Comparison of ENCODE assay signal across 16 cellular contexts in the genomic region with DNA sequence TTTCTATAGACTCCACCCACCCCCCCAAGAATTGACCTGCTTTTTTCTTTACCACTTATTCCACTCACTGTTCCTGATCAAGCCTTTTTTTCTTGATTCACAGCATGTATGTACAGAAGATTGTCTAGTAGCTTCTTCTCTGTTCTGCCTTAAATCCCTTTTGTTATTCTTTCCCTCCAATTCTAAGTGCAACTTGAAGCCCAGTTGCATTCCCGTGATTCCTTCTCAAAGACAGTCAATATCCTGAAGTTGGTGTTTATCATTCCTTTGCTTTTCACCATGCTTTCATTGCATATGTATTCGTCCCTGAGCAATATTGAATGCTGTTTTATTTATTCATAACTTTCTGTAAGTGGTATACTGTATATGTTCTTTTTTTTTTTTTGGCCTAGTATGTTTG. TPM values are rescaled to one million over a fixed set of nuclear protein-coding genes. Genes with fewer than 3 reads are reported as not detected.
A peak's percentile ranks its signal among the peaks of the same experiment; 100 is the strongest.
DNase-seq lines count a peak whose midpoint lies in the region; ATAC-seq, FAIRE-seq and TF ChIP-seq lines count a peak whose summit lies in the region.
"Had no signal": no experiment of that assay in that cellular context is flagged by ENCODE, and none has a peak within 500 bp of the region (broad histone marks: within the 10 kb centered on the region; RNA-seq: fewer than 3 reads in every experiment).

No MANE protein-coding gene starts in this region.

- no peak overlapping the region for H3K9ac ChIP-seq in astrocyte (ENCODE audit: low read length)

- peak overlapping the region in 3 of 4 donors; percentile 24 to 64 (median 49) for H3K4me3 Mint-ChIP-seq in CD4-positive, CD25-positive, alpha-beta regulatory T cell
- H3K4me3 Mint-ChIP-seq in astrocyte (ENCODE audit: unreplicated experiment) (no peak overlapping the region), Calu3 (ENCODE audit: low read depth, unreplicated experiment) (no peak overlapping the region)
- H3K4me3 Mint-ChIP-seq: T-helper 2 cell treated with Interferon-gamma antibody and Interleukin-4, amounts not matched to agents 5 μg/mL and 100 μg/mL, for 36 hours had no signal

- no peak overlapping the region for H3K27ac ChIP-seq in CD4-positive, CD25-positive, alpha-beta regulatory T cell (ENCODE audit: insufficient read depth, low read length, poor library complexity, severe bottlenecking)
- no peak overlapping the region for H3K27ac ChIP-seq in astrocyte (ENCODE audit: low read depth, low read length)
- H3K27ac ChIP-seq: SJCRH30, upper lobe of right lung had no signal

- ATAC-seq in CD4-positive, CD25-positive, alpha-beta regulatory T cell (ENCODE audit: low read depth in 2 of 2) = no peak

- intact Hi-C loops in Calu3 (cut with micrococcal nuclease; ENCODE audit: unreplicated experiment) = no loop called here

- no TSS peak for BruUV-seq in Calu3 (replicated peaks; lab: Mats Ljungman, UMichigan)

- H3K4me1 Mint-ChIP-seq in CD4-positive, CD25-positive, alpha-beta regulatory T cell = peaks cover 36 to 66% (median 54%) of the 10 kb centered on the region in 4 donors
- H3K4me1 Mint-ChIP-seq in astrocyte (ENCODE audit: low read depth, unreplicated experiment) (peaks cover 26% of the 10 kb centered on the region), Calu3 (ENCODE audit: low read depth, unreplicated experiment) (peaks cover 30% of the 10 kb centered on the region)

- CTCF ChIA-PET in Calu3 (lab: Charles Lee) = no interaction called here

- peaks cover 34% of the 10 kb centered on the region for H3K4me1 ChIP-seq in CD4-positive, CD25-positive, alpha-beta regulatory T cell (ENCODE audit: control insufficient read depth, insufficient read depth, low read length, poor library complexity, severe bottlenecking)
- peaks cover 6% of the 10 kb centered on the region for H3K4me1 ChIP-seq in astrocyte (ENCODE audit: insufficient read depth, low read length)
- H3K4me1 ChIP-seq: SJCRH30 had no signal

- peaks cover 89% of the 10 kb centered on the region for H4K20me1 ChIP-seq in astrocyte (ENCODE audit: insufficient read depth, low read length)

- H3K27me3 Mint-ChIP-seq in CD4-positive, CD25-positive, alpha-beta regulatory T cell = no peaks in the 10 kb centered on the region
- no peaks in the 10 kb centered on the region for H3K27me3 Mint-ChIP-seq in astrocyte (ENCODE audit: low read depth, unreplicated experiment)
- no peaks in the 10 kb centered on the region for H3K27me3 Mint-ChIP-seq in Calu3 (ENCODE audit: unreplicated experiment)

- H3K4me2 ChIP-seq in astrocyte (ENCODE audit: low read length) = peak overlapping the region; percentile 11

- H3K36me3 Mint-ChIP-seq in CD4-positive, CD25-positive, alpha-beta regulatory T cell = peaks cover 27% of the 10 kb centered on the region
- no peaks in the 10 kb centered on the region for H3K36me3 Mint-ChIP-seq in astrocyte (ENCODE audit: low read depth, unreplicated experiment)
- peaks cover 7% of the 10 kb centered on the region for H3K36me3 Mint-ChIP-seq in Calu3 (ENCODE audit: insufficient read depth, unreplicated experiment)

- DNase-seq in CD4-positive, CD25-positive, alpha-beta regulatory T cell = no peak
- DNase-seq in EH (ENCODE audit: low read depth) (peak; percentile 54), astrocyte (ENCODE audit: low read depth) (no peak), iris pigment epithelial cell (ENCODE audit: low read depth) (peak; percentile 34), HK-2 (ENCODE audit: unreplicated experiment) (no peak), D721Med (ENCODE audit: insufficient read length, low spot score) (no peak), hypothalamus (lab: John Stamatoyannopoulos, UW) (no peak), Calu3 (no peak)
- DNase-seq: aorta; DND-41; NCI-H69; SJCRH30; stimulated activated naive CD4-positive, alpha-beta T cell; upper lobe of right lung had no signal

- H3K36me3 ChIP-seq in CD4-positive, CD25-positive, alpha-beta regulatory T cell (ENCODE audit: control insufficient read depth, insufficient read depth, low read length) = peaks cover 17% of the 10 kb centered on the region
- H3K36me3 ChIP-seq in astrocyte (ENCODE audit: insufficient read depth, low read length) = peaks cover 2% of the 10 kb centered on the region
- H3K36me3 ChIP-seq: upper lobe of right lung had no signal

- peak overlapping the region; percentile 39 for H3K4me3 ChIP-seq in CD4-positive, CD25-positive, alpha-beta regulatory T cell (ENCODE audit: low read depth, low read length)
- no peak overlapping the region for H3K4me3 ChIP-seq in astrocyte (ENCODE audit: insufficient read depth, low read depth, low read length)
- H3K4me3 ChIP-seq: BLaER1 treated with 17β-estradiol and CSF1 and Interleukin-3, amounts not matched to agents 10 nM and 100 nM; SJCRH30; upper lobe of right lung had no signal

- H3K9me3 ChIP-seq in CD4-positive, CD25-positive, alpha-beta regulatory T cell (ENCODE audit: control insufficient read depth in 2 of 2, low read length in 2 of 2) = peaks cover 9 to 17% of the 10 kb centered on the region in 2 experiments
- H3K9me3 ChIP-seq in astrocyte (ENCODE audit: insufficient read depth, low read depth, low read length) = no peaks in the 10 kb centered on the region
- H3K9me3 ChIP-seq: SJCRH30, upper lobe of right lung had no signal

- FAIRE-seq in astrocyte (lab: Jason Lieb, UNC) (no peak), D721Med (lab: Jason Lieb, UNC) (no peak)

- H3K27me3 ChIP-seq in CD4-positive, CD25-positive, alpha-beta regulatory T cell (ENCODE audit: control insufficient read depth, insufficient read depth, low read length) = no peaks in the 10 kb centered on the region
- no peaks in the 10 kb centered on the region for H3K27me3 ChIP-seq in astrocyte (ENCODE audit: insufficient read depth, low read length)
- H3K27me3 ChIP-seq: BLaER1 treated with 17β-estradiol and CSF1 and Interleukin-3, amounts not matched to agents 10 nM and 100 nM; SJCRH30; upper lobe of right lung had no signal

- TF ChIP-seq CTCF in astrocyte (IDR thresholded peaks at IDR 0.05; ENCODE audit: insufficient read depth, low read depth, low read length) (no peak), D721Med (IDR thresholded peaks at IDR 0.05; ENCODE audit: insufficient read depth, missing control alignments) (no peak), Calu3 (IDR thresholded peaks at IDR 0.05; ENCODE audit: unreplicated experiment) (no peak)

- H3K9me3 Mint-ChIP-seq in CD4-positive, CD25-positive, alpha-beta regulatory T cell = peaks cover 0 to 17% (median 3%) of the 10 kb centered on the region in 7 donors
- peaks cover 2% of the 10 kb centered on the region for H3K9me3 Mint-ChIP-seq in astrocyte (ENCODE audit: unreplicated experiment)
- no peaks in the 10 kb centered on the region for H3K9me3 Mint-ChIP-seq in Calu3 (ENCODE audit: low read depth, unreplicated experiment)

- peak overlapping the region in 2 of 3 donors; percentile 3 to 9 for H3K27ac Mint-ChIP-seq in CD4-positive, CD25-positive, alpha-beta regulatory T cell
- H3K27ac Mint-ChIP-seq in astrocyte (ENCODE audit: unreplicated experiment) (no peak overlapping the region), Calu3 (ENCODE audit: unreplicated experiment) (no peak overlapping the region)
- H3K27ac Mint-ChIP-seq: T-helper 2 cell treated with Interferon-gamma antibody and Interleukin-4, amounts not matched to agents 5 μg/mL and 100 μg/mL, for 36 hours had no signal

- peaks cover 100% of the 10 kb centered on the region for H3K79me2 ChIP-seq in astrocyte (ENCODE audit: insufficient read depth, low read length)

- no peak overlapping the region for H2AFZ ChIP-seq in astrocyte (ENCODE audit: low read depth, low read length)

RNA-seq across cellular contexts. Expression of a gene that starts 21.0 kb away (rescaled TPM):
- 59.0 TPM for total RNA-seq in CD4-positive, CD25-positive, alpha-beta regulatory T cell
- polyA plus RNA-seq in CD4-positive, CD25-positive, alpha-beta regulatory T cell = 10 to 100 TPM; 65.0 to 81.0 (median 75.1) TPM
- total RNA-seq in astrocyte = 68.2 and 74.5 TPM in 2 replicates
- 23.4 and 24.7 TPM in 2 replicates for total RNA-seq in Calu3 (2022)

Comparison
In these comparisons a context has a peak if more than half of its experiments do, and no peak if none do; other contexts are left out.
1. DNase-seq: peak in EH (single experiment) and iris pigment epithelial cell (single experiment); none in CD4-positive, CD25-positive, alpha-beta regulatory T cell (0 of 3), astrocyte (single experiment), HK-2 (single experiment), D721Med (single experiment), hypothalamus (0 of 51) and Calu3 (single experiment).
2. H3K27ac Mint-ChIP-seq: peak in CD4-positive, CD25-positive, alpha-beta regulatory T cell (2 of 3); none in astrocyte (single experiment) and Calu3 (single experiment).
3. H3K4me3 Mint-ChIP-seq: peak in CD4-positive, CD25-positive, alpha-beta regulatory T cell (3 of 4); none in astrocyte (single experiment) and Calu3 (single experiment).